Comparison of ENCODE assay signal across 8 cellular contexts in the genomic region with DNA sequence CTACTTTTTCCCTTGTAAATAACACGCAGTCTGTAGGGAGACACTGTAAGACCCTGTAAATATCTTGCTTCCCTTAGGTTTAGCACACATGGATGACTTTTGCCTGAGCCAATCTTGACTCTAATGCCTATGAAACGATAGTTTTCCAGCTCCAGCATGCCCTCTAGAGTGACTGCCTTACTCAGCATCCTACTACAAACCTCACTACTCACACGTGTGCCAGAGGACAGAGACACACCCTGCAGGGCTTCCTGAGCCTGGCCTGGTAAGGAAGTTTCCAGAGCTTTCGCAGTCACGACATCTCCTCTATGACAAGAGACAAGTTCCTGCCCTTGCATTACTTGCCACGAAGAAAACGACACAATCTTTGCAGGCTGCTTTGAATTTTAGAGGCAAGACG.
DNase-seq lines count a peak whose midpoint lies in the region; ATAC-seq and TF ChIP-seq lines count a peak whose summit lies in the region.

No MANE protein-coding gene starts in this region.

- no peak overlapping the region for H3K4me2 ChIP-seq in smooth muscle cell

- no peak overlapping the region for H3K4me3 ChIP-seq in smooth muscle cell

- H3K27me3 ChIP-seq in smooth muscle cell (ENCODE audit: low read depth) = no peaks in the 10 kb centered on the region

- no peaks in the 10 kb centered on the region for H3K4me1 ChIP-seq in smooth muscle cell (ENCODE audit: low read depth)

- TF ChIP-seq CTCF in endothelial cell (IDR thresholded peaks at IDR 0.05; ENCODE audit: unreplicated experiment) (peak; percentile 43), smooth muscle cell (IDR thresholded peaks at IDR 0.05; ENCODE audit: borderline replicate concordance, insufficient read depth, poor library complexity, severe bottlenecking) (peak; percentile 60)

- no peaks in the 10 kb centered on the region for H3K79me2 ChIP-seq in smooth muscle cell (ENCODE audit: low read depth)

- H3K27me3 Mint-ChIP-seq in endothelial cell (ENCODE audit: unreplicated experiment) = peaks cover 7% of the 10 kb centered on the region

- no peaks in the 10 kb centered on the region for H3F3A ChIP-seq in smooth muscle cell (ENCODE audit: low read depth)

- no peaks in the 10 kb centered on the region for H3K9me3 ChIP-seq in smooth muscle cell (replicated peaks; ENCODE audit: low read depth)

- H3K9ac ChIP-seq in smooth muscle cell (ENCODE audit: low read depth) = no peak overlapping the region

- H4K20me1 ChIP-seq in smooth muscle cell (ENCODE audit: low read depth) = no peaks in the 10 kb centered on the region

- no peaks in the 10 kb centered on the region for H3K36me3 ChIP-seq in smooth muscle cell (ENCODE audit: low read depth)

- no peaks in the 10 kb centered on the region for H3K4me1 Mint-ChIP-seq in endothelial cell (ENCODE audit: unreplicated experiment)

- no peak overlapping the region for H3K27ac ChIP-seq in smooth muscle cell (ENCODE audit: low read depth)

- no peak overlapping the region for H2AFZ ChIP-seq in smooth muscle cell (ENCODE audit: low read depth)

- no peaks in the 10 kb centered on the region for H3K9me3 Mint-ChIP-seq in endothelial cell (ENCODE audit: unreplicated experiment)

- H3K27ac Mint-ChIP-seq in endothelial cell (ENCODE audit: unreplicated experiment) = no peak overlapping the region

- ATAC-seq in GM21576 (IDR thresholded peaks at IDR 0.05; ENCODE audit: unreplicated experiment) = peak; percentile 70
- ATAC-seq in GM18517 (IDR thresholded peaks at IDR 0.05; ENCODE audit: unreplicated experiment) = no peak

- no peaks in the 10 kb centered on the region for H3K36me3 Mint-ChIP-seq in endothelial cell (ENCODE audit: low read depth, unreplicated experiment)

- DNase-seq in DMS153 (lab: John Stamatoyannopoulos, UW) (peak; percentile 41), NCI-H526 treated with DMSO at 0.1 percent for 48 hours (lab: John Stamatoyannopoulos, UW) (peak; percentile 32), endothelial cell (ENCODE audit: low spot score) (peak; percentile 47), smooth muscle cell (lab: John Stamatoyannopoulos, UW; ENCODE audit: unreplicated experiment) (peak; percentile 5), NCI-H1930 (lab: John Stamatoyannopoulos, UW) (no peak), NCI-H187 treated with DMSO at 0.1 percent for 48 hours (lab: John Stamatoyannopoulos, UW) (no peak)

- H3K4me3 Mint-ChIP-seq in endothelial cell (ENCODE audit: unreplicated experiment) = no peak overlapping the region

- WGBS in smooth muscle cell (ENCODE audit: low lambda C conversion rate) = 54% methylated on average over 8 of the region's 8 CpGs

Comparison
In these comparisons a context has a peak if more than half of its experiments do, and no peak if none do; other contexts are left out.
1. DNase-seq: peak in DMS153 (single experiment), NCI-H526 treated with DMSO at 0.1 percent for 48 hours (single experiment), endothelial cell (single experiment) and smooth muscle cell (single experiment); none in NCI-H1930 (0 of 2) and NCI-H187 treated with DMSO at 0.1 percent for 48 hours (single experiment).